Comparison of ENCODE assay signal across 17 cellular contexts in genomic region chr7:137404918-137405317, GRCh38.
DNase-seq lines count a peak whose midpoint lies in the region; ATAC-seq, FAIRE-seq and TF ChIP-seq lines count a peak whose summit lies in the region.
"Had no signal": no experiment of that assay in that cellular context is flagged by ENCODE, and none has a peak within 500 bp of the region (broad histone marks: within the 10 kb centered on the region; RNA-seq: fewer than 3 reads in every experiment).

No MANE protein-coding gene starts in this region.

- no peaks in the 10 kb centered on the region; the same call in 1 of the 2 replicates for H3F3A ChIP-seq in GM23248 (ENCODE audit: insufficient read depth)

- no peaks in the 10 kb centered on the region for H3K9me3 Mint-ChIP-seq in astrocyte (ENCODE audit: unreplicated experiment)
- H3K9me3 Mint-ChIP-seq: CD4-positive, alpha-beta T cell had no signal

- H3K4me1 ChIP-seq in GM23248 (ENCODE audit: insufficient read depth) (peaks cover 20% of the 10 kb centered on the region), astrocyte (ENCODE audit: insufficient read depth, low read length) (peaks cover 20% of the 10 kb centered on the region), esophagus muscularis mucosa (no peaks in the 10 kb centered on the region), colonic mucosa (no peaks in the 10 kb centered on the region)

- no peaks in the 10 kb centered on the region for H3K36me3 Mint-ChIP-seq in astrocyte (ENCODE audit: low read depth, unreplicated experiment)

- in situ Hi-C loops in GM23248 (cut with MboI) = no loop called here

- TF ChIP-seq CTCF in astrocyte (IDR thresholded peaks at IDR 0.05; ENCODE audit: insufficient read depth, low read depth, low read length) = no peak
- TF ChIP-seq CTCF in esophagus muscularis mucosa (IDR thresholded peaks at IDR 0.05) = no peak
- TF ChIP-seq CTCF in colonic mucosa (IDR thresholded peaks at IDR 0.05) = no peak

- H3K4me3 ChIP-seq in GM23248 (no peak overlapping the region), astrocyte (ENCODE audit: insufficient read depth, low read depth, low read length) (no peak overlapping the region), esophagus muscularis mucosa (no peak overlapping the region), colonic mucosa (no peak overlapping the region)

- H3K9ac ChIP-seq in GM23248 (no peak overlapping the region), astrocyte (ENCODE audit: low read length) (no peak overlapping the region), colonic mucosa (ENCODE audit: low read depth in 2 of 2, low read length in 2 of 2) (no peak overlapping the region)

- WGBS in GM23248 (ENCODE audit: low coverage in 1 of 2, low lambda C conversion rate in 2 of 2, missing lambda C conversion rate in 2 of 2), 2 experiments = 42 to 52% methylated on average over 2 of the region's 2 CpGs
- WGBS in esophagus muscularis mucosa = 89% methylated on average over 2 of the region's 2 CpGs

- FAIRE-seq in astrocyte (lab: Jason Lieb, UNC) = peak; percentile 43
- FAIRE-seq: GM19239 had no signal

- TF ChIP-seq POLR2A in esophagus muscularis mucosa (IDR thresholded peaks at IDR 0.05; ENCODE audit: low read depth) = no peak

- H3K79me2 ChIP-seq in GM23248 (ENCODE audit: insufficient read depth) (no peaks in the 10 kb centered on the region), astrocyte (ENCODE audit: insufficient read depth, low read length) (no peaks in the 10 kb centered on the region)

- H3K27me3 ChIP-seq in GM23248 (replicated peaks; ENCODE audit: insufficient read depth) (no peaks in the 10 kb centered on the region), astrocyte (ENCODE audit: insufficient read depth, low read length) (no peaks in the 10 kb centered on the region), esophagus muscularis mucosa (no peaks in the 10 kb centered on the region), colonic mucosa (no peaks in the 10 kb centered on the region)

- H3K36me3 ChIP-seq in GM23248 (ENCODE audit: low read depth) (peaks cover 7% of the 10 kb centered on the region; the same call in 1 of the 2 replicates), astrocyte (ENCODE audit: insufficient read depth, low read length) (no peaks in the 10 kb centered on the region), esophagus muscularis mucosa (no peaks in the 10 kb centered on the region), colonic mucosa (no peaks in the 10 kb centered on the region)

- no peaks in the 10 kb centered on the region for H3K9me3 ChIP-seq in GM23248 (ENCODE audit: low read depth)
- H3K9me3 ChIP-seq in astrocyte (ENCODE audit: insufficient read depth, low read depth, low read length) = no peaks in the 10 kb centered on the region
- H3K9me3 ChIP-seq in esophagus muscularis mucosa = no peaks in the 10 kb centered on the region
- no peaks in the 10 kb centered on the region for H3K9me3 ChIP-seq in colonic mucosa

- TF ChIP-seq EP300 in esophagus muscularis mucosa (IDR thresholded peaks at IDR 0.05) = no peak

- no peak overlapping the region for H3K27ac Mint-ChIP-seq in astrocyte (ENCODE audit: unreplicated experiment)
- H3K27ac Mint-ChIP-seq: B cell; CD4-positive, alpha-beta T cell had no signal

- no peak for ATAC-seq in HG03354 (IDR thresholded peaks at IDR 0.05; ENCODE audit: poor library complexity, severe bottlenecking, unreplicated experiment)
- ATAC-seq: HCT116 had no signal

- H2AFZ ChIP-seq in GM23248 = no peak overlapping the region
- no peak overlapping the region for H2AFZ ChIP-seq in astrocyte (ENCODE audit: low read depth, low read length)

- no peaks in the 10 kb centered on the region for H3K9me2 ChIP-seq in GM23248 (ENCODE audit: insufficient read depth)

- H3K4me2 ChIP-seq in GM23248 (ENCODE audit: unreplicated experiment) (no peak overlapping the region), astrocyte (ENCODE audit: low read length) (peak overlapping the region; percentile 17)

- H4K20me1 ChIP-seq in GM23248 (ENCODE audit: insufficient read depth) = no peaks in the 10 kb centered on the region
- H4K20me1 ChIP-seq in astrocyte (ENCODE audit: insufficient read depth, low read length) = no peaks in the 10 kb centered on the region

- intact Hi-C loops in esophagus muscularis mucosa (cut with DNase I) = no loop called here
- intact Hi-C loops in colonic mucosa (cut with DNase I) = no loop called here

- peaks cover 29% of the 10 kb centered on the region for H3K4me1 Mint-ChIP-seq in astrocyte (ENCODE audit: low read depth, unreplicated experiment)
- H3K4me1 Mint-ChIP-seq: B cell had no signal

- DNase-seq in AG20443 (ENCODE audit: low spot score) (peak; percentile 18), GM23248 (peak; percentile 58), astrocyte (ENCODE audit: low read depth) (no peak), esophagus muscularis mucosa (ENCODE audit: extremely low spot score) (peak; percentile 82), HCEC 1CT (no peak), colonic mucosa (no peak), NCI-H446 treated with DMSO at 0.1 percent for 48 hours (lab: John Stamatoyannopoulos, UW) (no peak)
- DNase-seq: ACHN; C1 segment of cervical spinal cord; Calu3; CD4-positive, alpha-beta T cell; DMS79; GDM1 had no signal

- H3K27me3 Mint-ChIP-seq in astrocyte (ENCODE audit: low read depth, unreplicated experiment) = no peaks in the 10 kb centered on the region
- H3K27me3 Mint-ChIP-seq: B cell; CD4-positive, alpha-beta T cell had no signal

- H3K27ac ChIP-seq in GM23248 (no peak overlapping the region), astrocyte (ENCODE audit: low read depth, low read length) (no peak overlapping the region), esophagus muscularis mucosa (replicated peaks in 1 of 4) (no peak overlapping the region), colonic mucosa (no peak overlapping the region)

- H3K4me3 Mint-ChIP-seq in astrocyte (ENCODE audit: unreplicated experiment) = no peak overlapping the region
- H3K4me3 Mint-ChIP-seq: B cell; CD4-positive, alpha-beta T cell had no signal

Comparison
In these comparisons a context has a peak if more than half of its experiments do, and no peak if none do; other contexts are left out.
1. DNase-seq: peak in AG20443 (single experiment), GM23248 (single experiment) and esophagus muscularis mucosa (single experiment); none in astrocyte (single experiment), HCEC 1CT (single experiment), colonic mucosa (single experiment) and NCI-H446 treated with DMSO at 0.1 percent for 48 hours (single experiment).